Comparison of ENCODE assay signal across 8 cellular contexts in the genomic region with DNA sequence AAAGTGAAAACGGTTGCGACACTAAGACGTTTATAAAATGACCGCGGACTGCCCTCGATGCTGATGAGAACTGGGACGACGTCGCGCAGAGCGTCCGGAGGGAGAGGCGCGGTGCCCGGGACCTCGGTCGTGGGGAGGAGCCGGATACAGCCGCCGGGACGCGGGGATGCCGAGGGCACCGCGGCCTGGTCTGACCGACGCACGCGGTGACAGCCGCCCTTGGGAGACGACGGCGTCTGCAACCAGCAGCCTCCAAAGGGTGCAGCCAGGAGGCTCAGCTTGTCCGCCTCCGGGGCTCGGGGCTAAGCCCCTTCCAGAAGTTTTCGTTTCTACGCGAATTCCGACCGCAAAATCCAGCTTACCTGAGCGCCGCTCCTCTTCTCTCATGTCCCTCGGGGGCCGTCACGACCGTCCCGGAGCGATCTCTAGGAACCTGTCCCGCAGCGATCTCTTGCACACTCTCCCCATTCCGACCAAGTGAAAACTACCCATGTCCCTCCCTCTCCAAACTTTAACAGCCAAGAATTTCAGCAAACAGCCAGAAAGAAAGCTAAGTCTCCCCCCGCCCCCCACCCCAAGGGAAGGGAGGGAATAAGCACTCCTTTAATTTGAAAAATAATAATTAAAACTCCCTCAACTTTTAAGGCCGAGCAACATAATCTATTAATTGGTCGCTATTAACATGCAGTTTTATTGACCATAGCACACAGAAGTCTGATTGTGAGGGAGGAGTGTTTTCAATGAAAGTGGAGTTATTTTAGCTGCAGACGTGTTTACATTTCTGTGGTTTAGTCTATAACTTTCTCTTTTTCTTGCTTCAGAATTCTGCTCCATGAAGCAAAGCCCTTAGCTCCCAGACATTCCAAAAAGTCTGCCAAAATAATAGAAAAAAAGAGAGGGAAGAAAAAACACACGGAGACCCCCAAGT.
A peak's percentile ranks its signal among the peaks of the same experiment; 100 is the strongest.
DNase-seq lines count a peak whose midpoint lies in the region; ATAC-seq and TF ChIP-seq lines count a peak whose summit lies in the region.

No MANE protein-coding gene starts in this region.

- peaks cover 0 to 2% of the 10 kb centered on the region in 2 donors for H3K4me1 ChIP-seq in breast epithelium
- peaks cover 20% of the 10 kb centered on the region for H3K4me1 ChIP-seq in iPS-18a (ENCODE audit: control insufficient read depth, low read depth, low read length)

- peak overlapping the region; percentile 69 to 70 for H3K27ac ChIP-seq in breast epithelium
- no peak overlapping the region for H3K27ac ChIP-seq in iPS-18a (ENCODE audit: low read length)

- ATAC-seq in GM19395 (IDR thresholded peaks at IDR 0.05; ENCODE audit: unreplicated experiment) = no peak

- peaks cover 4% of the 10 kb centered on the region for H3K36me3 Mint-ChIP-seq in MCF 10A (ENCODE audit: insufficient read depth, unreplicated experiment)

- no TSS peak for BruUV-seq in MCF 10A (replicated peaks; lab: Mats Ljungman, UMichigan)

- H3K27ac Mint-ChIP-seq in MCF 10A (ENCODE audit: low read depth, unreplicated experiment) = no peak overlapping the region

- intact Hi-C loops in breast epithelium (cut with DNase I; ENCODE audit: low total_unique reads) = loop anchor here (10.0 kb wide), 1 partner anchor 1317 kb away; no protein-coding TSS in a partner anchor
- intact Hi-C loops in MCF 10A (cut with micrococcal nuclease) = loop anchor here (10.0 kb wide), 1 partner anchor 143 kb away; a partner anchor contains a TSS

- H3K27me3 Mint-ChIP-seq in MCF 10A (ENCODE audit: insufficient read depth, unreplicated experiment) = peaks cover 78% of the 10 kb centered on the region

- no peaks in the 10 kb centered on the region for H3K9me3 Mint-ChIP-seq in MCF 10A (ENCODE audit: unreplicated experiment)

- no peaks in the 10 kb centered on the region for H3K4me1 Mint-ChIP-seq in MCF 10A (ENCODE audit: insufficient read depth, unreplicated experiment)

- no peak overlapping the region for H3K9ac ChIP-seq in iPS-18a (ENCODE audit: low read length)

- H3K27me3 ChIP-seq in breast epithelium (peaks cover 3 to 44% of the 10 kb centered on the region in 2 donors), iPS-18a (ENCODE audit: control insufficient read depth, insufficient read depth, low read length) (peaks cover 53% of the 10 kb centered on the region)

- TF ChIP-seq CTCF in breast epithelium (IDR thresholded peaks at IDR 0.05) = no peak
- no peak for TF ChIP-seq CTCF in MCF 10A (IDR thresholded peaks at IDR 0.05; ENCODE audit: unreplicated experiment)

- DNase-seq in breast epithelium (ENCODE audit: low spot score in 2 of 2) (no peak), MCF 10A (ENCODE audit: unreplicated experiment) (no peak), amniotic epithelial cell (ENCODE audit: low read depth) (peak; percentile 59), NCI-H1092 (lab: John Stamatoyannopoulos, UW) (no peak)
- peak; percentile 37 for DNase-seq in stimulated activated CD8-positive, alpha-beta memory T cell treated with anti-CD3 and anti-CD28 coated beads, Interleukin-4, amount 100 ng/mL, for 48 hours
- no peak for DNase-seq in activated CD4-positive, CD25-positive, alpha-beta regulatory T cell treated with anti-CD3 and anti-CD28 coated beads, Interleukin-2, amount 50 U/mL, for 72 hours

- H3K9me3 ChIP-seq in breast epithelium = no peaks in the 10 kb centered on the region
- H3K9me3 ChIP-seq in iPS-18a (ENCODE audit: control insufficient read depth, low read depth, low read length) = no peaks in the 10 kb centered on the region

- H3K4me3 ChIP-seq in breast epithelium (peak overlapping the region; percentile 52 to 81 (median 60)), iPS-18a (ENCODE audit: low read length) (peak overlapping the region; percentile 66)

- H3K36me3 ChIP-seq in breast epithelium (no peaks in the 10 kb centered on the region), iPS-18a (ENCODE audit: control insufficient read depth, low read depth, low read length) (no peaks in the 10 kb centered on the region)

- no peak for TF ChIP-seq POLR2A in breast epithelium (IDR thresholded peaks at IDR 0.05)

- H3K4me3 Mint-ChIP-seq in MCF 10A (ENCODE audit: unreplicated experiment) = no peak overlapping the region

- CTCF ChIA-PET in MCF 10A (lab: Yijun Ruan, JAX) = no interaction called here

- POLR2A ChIA-PET in MCF 10A (lab: Yijun Ruan, JAX) = no interaction called here

Comparison
In these comparisons a context has a peak if more than half of its experiments do, and no peak if none do; other contexts are left out.
1. DNase-seq: peak in amniotic epithelial cell (single experiment) and stimulated activated CD8-positive, alpha-beta memory T cell treated with anti-CD3 and anti-CD28 coated beads, Interleukin-4, amount 100 ng/mL, for 48 hours (single experiment); none in breast epithelium (0 of 2), MCF 10A (single experiment), activated CD4-positive, CD25-positive, alpha-beta regulatory T cell treated with anti-CD3 and anti-CD28 coated beads, Interleukin-2, amount 50 U/mL, for 72 hours (single experiment) and NCI-H1092 (single experiment).